Comparison of ENCODE assay signal across 8 cellular contexts in genomic region chr7:101542527-101543241, GRCh38.
DNase-seq lines count a peak whose midpoint lies in the region; ATAC-seq, FAIRE-seq and TF ChIP-seq lines count a peak whose summit lies in the region.

No MANE protein-coding gene starts in this region.

- no peak overlapping the region for H3K27ac ChIP-seq in MM.1S (ENCODE audit: low read length)

- peak; percentile 81 for TF ChIP-seq CTCF in MM.1S (IDR thresholded peaks at IDR 0.05; ENCODE audit: low read length)

- no peaks in the 10 kb centered on the region for H4K20me1 ChIP-seq in MM.1S (ENCODE audit: insufficient read depth, low read length)

- no peaks in the 10 kb centered on the region for H3F3A ChIP-seq in MM.1S (ENCODE audit: insufficient read depth, low read length)

- H3K79me2 ChIP-seq in MM.1S (ENCODE audit: low read length) = no peaks in the 10 kb centered on the region

- no peak overlapping the region for H3K4me3 ChIP-seq in MM.1S (ENCODE audit: low read length)

- DNase-seq in ELF-1 (ENCODE audit: low read depth, low spot score) (peak; percentile 84), MM.1S (peak; percentile 74), T1000 (lab: John Stamatoyannopoulos, UW) (peak; percentile 40), astrocyte of the hippocampus (ENCODE audit: low read depth, low spot score) (peak; percentile 75), NCI-H2029 (lab: John Stamatoyannopoulos, UW) (no peak)
- peak; percentile 72 to 73 for DNase-seq in stimulated activated CD4-positive, alpha-beta T cell treated with anti-CD3 and anti-CD28 coated beads, Interleukin-1b, Interleukin-23, amount 100 ng/mL, for 4 hours (ENCODE audit: low read depth in 2 of 2)

- H3K4me2 ChIP-seq in MM.1S (ENCODE audit: low read depth, low read length) = peak overlapping the region; percentile 0; the same call in 1 of the 2 replicates

- no peak overlapping the region for H2AFZ ChIP-seq in MM.1S (ENCODE audit: low read length)

- FAIRE-seq in islet of Langerhans (lab: Jason Lieb, UNC) = peak; percentile 27

- no peak overlapping the region for H3K9ac ChIP-seq in MM.1S (ENCODE audit: low read length)

- no peaks in the 10 kb centered on the region for H3K4me1 ChIP-seq in MM.1S (ENCODE audit: low read length)

- no peak for ATAC-seq in HG02588 (IDR thresholded peaks at IDR 0.05; ENCODE audit: unreplicated experiment)

- no peaks in the 10 kb centered on the region for H3K36me3 ChIP-seq in MM.1S (replicated peaks; ENCODE audit: insufficient read depth, low read length)

- H3K9me2 ChIP-seq in MM.1S (replicated peaks; ENCODE audit: insufficient read depth, low read length) = no peaks in the 10 kb centered on the region

- H3K27me3 ChIP-seq in MM.1S (replicated peaks; ENCODE audit: insufficient read depth, low read length) = peaks cover 8% of the 10 kb centered on the region

- H3K9me3 ChIP-seq in MM.1S (replicated peaks; ENCODE audit: insufficient read depth, low read length) = no peaks in the 10 kb centered on the region
